4 cellular contexts compared by ENCODE assay signal in the genomic region with DNA sequence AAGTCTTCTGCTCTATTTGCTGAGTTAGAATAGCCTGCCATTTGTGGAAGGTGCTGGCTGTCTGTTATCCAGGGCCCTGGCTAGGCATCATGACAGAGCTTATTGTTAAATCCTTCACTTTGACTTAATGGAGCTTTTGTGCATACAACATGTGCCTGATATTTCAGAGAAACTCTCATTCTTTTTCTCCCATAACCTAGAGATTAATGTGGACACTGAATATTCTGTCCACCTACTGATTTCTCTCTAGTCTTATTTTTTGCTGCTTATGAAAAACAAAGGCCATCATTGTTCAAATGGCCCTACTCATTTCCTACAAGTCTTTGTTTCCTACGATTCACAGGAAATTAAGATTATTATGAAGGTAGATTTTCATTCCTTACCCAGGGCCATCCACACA.
"Had no signal": no experiment of that assay in that cellular context is flagged by ENCODE, and none has a peak within 500 bp of the region (broad histone marks: within the 10 kb centered on the region; RNA-seq: fewer than 3 reads in every experiment).

No MANE protein-coding gene starts in this region.

- H3K4me3 ChIP-seq: GM23338 had no signal

- DNase-seq: H9, HCEC 1CT, KBM-7 had no signal
